In genomic region chr2:206800501-206801416, GRCh38 we compare ENCODE assay signal across 8 cellular contexts. TPM values are rescaled to one million over a fixed set of nuclear protein-coding genes. Genes with fewer than 3 reads are reported as not detected.
A peak's percentile ranks its signal among the peaks of the same experiment; 100 is the strongest.
DNase-seq lines count a peak whose midpoint lies in the region; ATAC-seq, FAIRE-seq and TF ChIP-seq lines count a peak whose summit lies in the region.

No MANE protein-coding gene starts in this region.

- H3K4me1 ChIP-seq in H1 (replicated peaks in 1 of 4; ENCODE audit: control insufficient read depth in 3 of 4, insufficient read depth in 4 of 4, low read length in 3 of 4) = peaks cover 14 to 18% (median 15%) of the 10 kb centered on the region in 4 experiments
- peaks cover 9 to 22% (median 10%) of the 10 kb centered on the region in 4 donors for H3K4me1 ChIP-seq in stomach

- H3K4me3 ChIP-seq in AG04449 (ENCODE audit: low read depth, low read length) (no peak overlapping the region), H1 (ENCODE audit: extremely low read depth in 1 of 4, insufficient read depth in 2 of 4, low read depth in 3 of 4, low read length in 4 of 4) (no peak overlapping the region), stomach (no peak overlapping the region)

- TF ChIP-seq EP300 in H1 (IDR thresholded peaks at IDR 0.05; ENCODE audit: borderline replicate concordance in 1 of 2, low read depth in 2 of 2, low read length in 2 of 2) = no peak
- no peak for TF ChIP-seq EP300 in stomach (IDR thresholded peaks at IDR 0.05)

- H3K4me2 ChIP-seq in H1 (ENCODE audit: insufficient read depth in 1 of 2, low read depth in 2 of 2, low read length in 2 of 2) = peak overlapping the region in 1 of 2 experiments; percentile 26; a peak in 2 of 4 replicates

- DNase-seq in AG04449 (ENCODE audit: low read depth, low spot score) (peak; percentile 38), NCI-H446 treated with DMSO at 0.1 percent for 48 hours (lab: John Stamatoyannopoulos, UW) (peak; percentile 74), H1 (ENCODE audit: low read depth in 1 of 2, low spot score in 2 of 2) (peak in 1 of 2 experiments; percentile 61), mesothelial cell of epicardium (ENCODE audit: low spot score in 2 of 2, unreplicated experiment in 2 of 2) (peak; percentile 27 to 68), stomach (peak; percentile 53)
- peak; percentile 39 to 55 for DNase-seq in activated CD4-positive, alpha-beta T cell treated with anti-CD3 and anti-CD28 coated beads, Interleukin-2, amount 50 U/mL, for 48 hours

- H2BK12ac ChIP-seq in H1 (ENCODE audit: low read depth, low read length) = no peak overlapping the region

- H3K27ac ChIP-seq in H1 (ENCODE audit: low read depth, low read length) = no peak overlapping the region
- no peak overlapping the region for H3K27ac ChIP-seq in stomach

- 46% methylated on average over 12 of the region's 12 CpGs; no CpG with 5 or more reads in 1 of the 2 experiments for whole genome bisulfite sequencing in H1 (ENCODE audit: extremely low coverage in 1 of 2, insufficient coverage in 1 of 2, insufficient read length in 1 of 2, insufficient replicate concordance in 2 of 2, low coverage in 1 of 2, low lambda C conversion rate in 2 of 2, missing lambda C conversion rate in 1 of 2), 2 experiments
- 30 to 46% (median 38%) methylated on average over 12 of the region's 12 CpGs for WGBS in stomach, 5 donors

- peak; percentile 82 for FAIRE-seq in H1 (lab: Jason Lieb, UNC)

- no peak overlapping the region for H3K23ac ChIP-seq in H1 (ENCODE audit: insufficient read length)

- no peak overlapping the region for H2BK120ac ChIP-seq in H1 (replicated peaks; ENCODE audit: low read depth, low read length)

- no peaks in the 10 kb centered on the region for H3K79me1 ChIP-seq in H1 (ENCODE audit: low read depth, low read length)

- H3K4me1 Mint-ChIP-seq in mesothelial cell of epicardium = peaks cover 6% of the 10 kb centered on the region

- intact Hi-C loops in stomach (cut with DNase I; ENCODE audit: low total_unique reads) = loop anchor here (10.0 kb wide), 1 partner anchor 184 kb away; no protein-coding TSS in a partner anchor

- H3K56ac ChIP-seq in H1 (replicated peaks; ENCODE audit: insufficient read length, low read depth, low read length) = no peak overlapping the region

- no peak overlapping the region for H4K8ac ChIP-seq in H1 (ENCODE audit: extremely low read depth, insufficient read depth, low read length)

- peaks cover 3% of the 10 kb centered on the region for H3K36me3 Mint-ChIP-seq in mesothelial cell of epicardium

- H2AFZ ChIP-seq in H1 (ENCODE audit: low read length) = no peak overlapping the region

- H4K20me1 ChIP-seq in H1 (replicated peaks in 1 of 2; ENCODE audit: control insufficient read depth in 1 of 2, insufficient read depth in 2 of 2, low read length in 2 of 2) = no peaks in the 10 kb centered on the region

- H3K9ac ChIP-seq in H1 (replicated peaks in 1 of 4; ENCODE audit: extremely low read depth in 1 of 4, low read depth in 3 of 4, low read length in 3 of 4) = no peak overlapping the region; a peak in 1 of 7 replicates

- no peak overlapping the region for H4K5ac ChIP-seq in H1 (ENCODE audit: insufficient read length, low read depth, low read length)

- no peak overlapping the region for H4K91ac ChIP-seq in H1 (replicated peaks; ENCODE audit: insufficient read length, low read length)

- H3K18ac ChIP-seq in H1 (ENCODE audit: extremely low read depth, low read length) = no peak overlapping the region

- TF ChIP-seq CTCF in AG04449 (IDR thresholded peaks at IDR 0.05; ENCODE audit: insufficient read depth, low read length, missing control alignments) (peak; percentile 68), H1 (IDR thresholded peaks at IDR 0.05; ENCODE audit: control extremely low read depth in 1 of 3, insufficient read depth in 1 of 3, low read depth in 1 of 3, low read length in 3 of 3) (peak; percentile 31 to 68 (median 67)), mesothelial cell of epicardium (IDR thresholded peaks at IDR 0.05; ENCODE audit: unreplicated experiment) (peak; percentile 55), stomach (IDR thresholded peaks at IDR 0.05) (peak in 5 of 7 experiments; percentile 48 to 71 (median 48))

- H3K27me3 ChIP-seq in H1 (replicated peaks in 1 of 4; ENCODE audit: control insufficient read depth in 3 of 4, extremely low read depth in 1 of 4, insufficient read depth in 3 of 4, low read length in 3 of 4) (no peaks in the 10 kb centered on the region), stomach (no peaks in the 10 kb centered on the region)

- H2BK5ac ChIP-seq in H1 (ENCODE audit: low read depth, low read length) = no peak overlapping the region

- no peak overlapping the region for H3K4ac ChIP-seq in H1 (replicated peaks; ENCODE audit: insufficient read length, low read depth, low read length)

- no peak overlapping the region for H3K14ac ChIP-seq in H1 (ENCODE audit: insufficient read length)

- H2AK5ac ChIP-seq in H1 (ENCODE audit: low read depth, low read length) = no peak overlapping the region

- H2BK15ac ChIP-seq in H1 (ENCODE audit: low read length) = no peak overlapping the region

- H3K9me3 Mint-ChIP-seq in mesothelial cell of epicardium = no peaks in the 10 kb centered on the region

- CTCF ChIA-PET in AG04449 (lab: Yijun Ruan, JAX) = interaction anchor here (0.6 to 6.6 kb wide), 37 partner anchors 10 to 1704 kb away, joined by 3 to 68 read pairs (median 4); partner anchors contain the start of gene KLF7
- CTCF ChIA-PET in H1 (lab: Charles Lee; ENCODE audit: partially characterized antibody) = interaction anchor here (0.8 to 4.8 kb wide), 46 partner anchors 9 to 721 kb away, joined by 3 to 38 read pairs (median 4); no protein-coding TSS in a partner anchor

- H3K27me3 Mint-ChIP-seq in mesothelial cell of epicardium (ENCODE audit: low read depth) = no peaks in the 10 kb centered on the region

- ATAC-seq in GM18502 (IDR thresholded peaks at IDR 0.05; ENCODE audit: poor library complexity, unreplicated experiment) (peak; percentile 72), HG03342 (IDR thresholded peaks at IDR 0.05; ENCODE audit: unreplicated experiment) (peak; percentile 56)

- H3K9me3 ChIP-seq in H1 (ENCODE audit: insufficient read depth in 2 of 2, low read depth in 1 of 2, low read length in 1 of 2) (no peaks in the 10 kb centered on the region), stomach (no peaks in the 10 kb centered on the region)

- H3K23me2 ChIP-seq in H1 (ENCODE audit: low read depth, low read length) = peaks cover 2% of the 10 kb centered on the region; the same call in 1 of the 2 replicates

- POLR2A ChIA-PET in AG04449 (lab: Yijun Ruan, JAX) = interaction anchor here (1.0 kb wide), 1 partner anchor 365 kb away, joined by 3 read pairs; the partner anchor contains the start of gene KLF7
- POLR2A ChIA-PET in H1 (lab: Charles Lee; ENCODE audit: partially characterized antibody) = interaction anchor here (0.5 to 2.4 kb wide), 8 partner anchors 10 to 238 kb away, joined by 3 to 11 read pairs (median 4); no protein-coding TSS in a partner anchor

- H3K36me3 ChIP-seq in H1 (ENCODE audit: control insufficient read depth in 2 of 4, insufficient read depth in 4 of 4, low read length in 3 of 4) = peaks cover 0 to 5% (median 2%) of the 10 kb centered on the region in 4 experiments; a peak in 4 of 8 replicates
- peaks cover 0 to 10% (median 8%) of the 10 kb centered on the region in 4 donors for H3K36me3 ChIP-seq in stomach

- H3K79me2 ChIP-seq in H1 (ENCODE audit: control insufficient read depth in 1 of 2, insufficient read depth in 2 of 2, low read length in 2 of 2) = no peaks in the 10 kb centered on the region

- no peak overlapping the region for H3K27ac Mint-ChIP-seq in mesothelial cell of epicardium

- H3K4me3 Mint-ChIP-seq in mesothelial cell of epicardium = no peak overlapping the region

- TF ChIP-seq POLR2A in H1 (IDR thresholded peaks at IDR 0.05; ENCODE audit: control extremely low read depth in 1 of 2, low read depth in 2 of 2, low read length in 2 of 2) (no peak), stomach (IDR thresholded peaks at IDR 0.05) (no peak)

- 0 out of 2 replicates have a peak overlapping the region, but pooled peaks have one; percentile 6 for H2BK20ac ChIP-seq in H1 (ENCODE audit: low read length)

- TF ChIP-seq RAD21 in H1 (IDR thresholded peaks at IDR 0.05 in 1 of 2, conservative IDR thresholded peaks at IDR 0.05 in 1 of 2; ENCODE audit: low read depth in 2 of 2, low read length in 2 of 2) = peak; percentile 91

TF ChIP-seq in H1, 55 proteins besides CTCF, POLR2A, EP300 and RAD21 (continues in another document):
- TF ChIP-seq EZH2 (IDR thresholded peaks at IDR 0.05; ENCODE audit: low read depth, low read length, severe bottlenecking) (no peak), KDM4A (IDR thresholded peaks at IDR 0.05; ENCODE audit: low read depth, low read length, severe bottlenecking) (no peak)

RNA-seq across cellular contexts. Expression of gene FASTKD2, which starts 35.4 kb away (rescaled TPM):
- total RNA-seq in H1 (2021; fragmentation: NEBNext Ultra II Directional; extraction: Animal tissue kit (Norgen Biotek cat#: 25700)) = 37.9 and 38.5 TPM in 2 replicates
- 19.9 and 35.7 TPM in 2 replicates for polyA plus RNA-seq in H1 (2011; rRNA removed)
- 27.2 TPM for polyA plus RNA-seq in H1 (2011; cell fraction: cytosol; rRNA removed)
- 25.4 TPM for polyA plus RNA-seq in H1 (2011; cell fraction: nucleus; rRNA removed)
- 21.1 to 33.4 TPM (median 26.1 TPM) in 4 replicates for polyA plus RNA-seq in H1 (2012, experiment 1 of 2)
- 2.0 TPM for polyA plus RNA-seq in H1 (2012, experiment 2 of 2)
- polyA plus RNA-seq in H1 (2013, experiment 1 of 2) = 32.8 TPM
- 29.4 TPM for polyA plus RNA-seq in H1 (2013, experiment 2 of 2)
- polyA minus RNA-seq in H1 (2011; rRNA and poly(A)+ RNA removed) = 50.4 and 65.5 TPM in 2 replicates
- polyA minus RNA-seq in H1 (2011; cell fraction: cytosol; rRNA and poly(A)+ RNA removed) = 18.4 TPM
- 35.4 TPM for polyA minus RNA-seq in H1 (2011; cell fraction: nucleus; rRNA and poly(A)+ RNA removed)
- 26.2 to 29.5 TPM (median 28.4 TPM) in 3 replicates for total RNA-seq in mesothelial cell of epicardium
- total RNA-seq in stomach = 10 to 100 TPM in 4 of 5 donors, 1 to 10 TPM in 1; 9.9 to 53.8 (median 20.1) TPM
- polyA plus RNA-seq in stomach = 10 to 100 TPM in 2 of 3 donors, 1 to 10 TPM in 1; 7.4 to 12.5 (median 11.2) TPM

RNA-seq across cellular contexts. Expression of gene MDH1B, which starts 35.6 kb away (rescaled TPM):
- total RNA-seq in H1 (2021; fragmentation: NEBNext Ultra II Directional; extraction: Animal tissue kit (Norgen Biotek cat#: 25700)) = 2.1 and 2.7 TPM in 2 replicates
- 0.89 and 1.5 TPM in 2 replicates for polyA plus RNA-seq in H1 (2011; rRNA removed)
- 2.6 TPM for polyA plus RNA-seq in H1 (2011; cell fraction: cytosol; rRNA removed)
- 1.00 TPM for polyA plus RNA-seq in H1 (2011; cell fraction: nucleus; rRNA removed)
- 2.0 to 5.6 TPM (median 2.6 TPM) in 4 replicates for polyA plus RNA-seq in H1 (2012, experiment 1 of 2)
- 0.43 TPM for polyA plus RNA-seq in H1 (2012, experiment 2 of 2)
- polyA plus RNA-seq in H1 (2013, experiment 1 of 2) = 1.2 TPM
- polyA plus RNA-seq in H1 (2013, experiment 2 of 2) = 0.90 TPM
- 1.7 and 2.2 TPM in 2 replicates for polyA minus RNA-seq in H1 (2011; rRNA and poly(A)+ RNA removed)
- polyA minus RNA-seq in H1 (2011; cell fraction: cytosol; rRNA and poly(A)+ RNA removed) = 1.2 TPM
- 1.5 TPM for polyA minus RNA-seq in H1 (2011; cell fraction: nucleus; rRNA and poly(A)+ RNA removed)
- total RNA-seq in mesothelial cell of epicardium = 0.89 to 1.3 TPM (median 1.1 TPM) in 3 replicates
- total RNA-seq in stomach = under 1 TPM in 3 of 5 donors, not detected in 2; 0.58 to 0.92 (median 0.87) TPM
- polyA plus RNA-seq in stomach = under 1 TPM; 0.31 to 0.76 (median 0.63) TPM
